In genomic region chr7:146146866-146147265, GRCh38 we compare ENCODE assay signal across 14 cellular contexts. TPM values are rescaled to one million over a fixed set of nuclear protein-coding genes. Genes with fewer than 3 reads are reported as not detected.
DNase-seq lines count a peak whose midpoint lies in the region; ATAC-seq and TF ChIP-seq lines count a peak whose summit lies in the region.
"Had no signal": no experiment of that assay in that cellular context is flagged by ENCODE, and none has a peak within 500 bp of the region (broad histone marks: within the 10 kb centered on the region; RNA-seq: fewer than 3 reads in every experiment).

No MANE protein-coding gene starts in this region.

- H3K27ac Mint-ChIP-seq in WTC11 = peak overlapping the region; percentile 82; the same call in 1 of the 2 replicates
- H3K27ac Mint-ChIP-seq in nephron = peak overlapping the region; percentile 9 to 63 (median 25)
- H3K27ac Mint-ChIP-seq: activated CD4-positive, alpha-beta T cell treated with anti-CD3 and anti-CD28 coated beads, Interleukin-2, amount 10 ng/mL, durations not matched to agents 24 days and 14 days had no signal

- H3K4me1 Mint-ChIP-seq in WTC11 = peaks cover 56% of the 10 kb centered on the region
- peaks cover 6% of the 10 kb centered on the region for H3K4me1 Mint-ChIP-seq in nephron
- H3K4me1 Mint-ChIP-seq: activated CD4-positive, alpha-beta T cell treated with anti-CD3 and anti-CD28 coated beads, Interleukin-2, amount 10 ng/mL, durations not matched to agents 24 days and 14 days had no signal

- DNase-seq in NCI-H1092 treated with DMSO at 0.1 percent for 48 hours (lab: John Stamatoyannopoulos, UW) (peak; percentile 74), NCI-H1092 (lab: John Stamatoyannopoulos, UW) (no peak), NCI-H1417 (lab: John Stamatoyannopoulos, UW) (peak in 2 of 3 experiments; percentile 34 to 84), WTC11 (ENCODE audit: low spot score) (no peak), activated gamma-delta T cell (lab: John Stamatoyannopoulos, UW) (no peak)
- no peak for DNase-seq in activated effector memory CD4-positive, alpha-beta T cell treated with anti-CD3 and anti-CD28 coated beads, Interleukin-2, amount 50 U/mL, for 16 hours
- DNase-seq: activated CD4-positive, alpha-beta T cell treated with anti-CD3 and anti-CD28 coated beads, Interleukin-2, amount 10 ng/mL, durations not matched to agents 24 days and 14 days; caudate nucleus; stimulated activated CD4-positive, alpha-beta T cell treated with anti-CD3 and anti-CD28 coated beads, Interleukin-15, amount 100 ng/mL, for 24 hours; T-helper 1 cell had no signal

- TF ChIP-seq CTCF in WTC11 (IDR thresholded peaks at IDR 0.05) (no peak), nephron (IDR thresholded peaks at IDR 0.05; ENCODE audit: unreplicated experiment in 3 of 3) (no peak)

- POLR2A ChIA-PET in WTC11 (lab: Charles Lee) = no interaction called here

- H3K36me3 Mint-ChIP-seq in WTC11 = no peaks in the 10 kb centered on the region
- no peaks in the 10 kb centered on the region for H3K36me3 Mint-ChIP-seq in nephron (ENCODE audit: low read depth)

- ATAC-seq in WTC11 (no peak), HG02759 (IDR thresholded peaks at IDR 0.05; ENCODE audit: unreplicated experiment) (no peak)
- ATAC-seq: GM12878 had no signal

- H3K9me3 Mint-ChIP-seq in WTC11 (peaks cover 5% of the 10 kb centered on the region; the same call in 1 of the 2 replicates), nephron (no peaks in the 10 kb centered on the region)

- H3K4me3 Mint-ChIP-seq in WTC11 (0 out of 2 replicates have a peak overlapping the region, but pooled peaks have one; percentile 28), nephron (peak overlapping the region in 2 of 3 experiments; percentile 26 to 38)
- H3K4me3 Mint-ChIP-seq: activated CD4-positive, alpha-beta T cell treated with anti-CD3 and anti-CD28 coated beads, Interleukin-2, amount 10 ng/mL, durations not matched to agents 24 days and 14 days had no signal

- H3K27me3 Mint-ChIP-seq in WTC11 (ENCODE audit: low read depth) = no peaks in the 10 kb centered on the region
- H3K27me3 Mint-ChIP-seq in nephron (ENCODE audit: low read depth) = no peaks in the 10 kb centered on the region
- H3K27me3 Mint-ChIP-seq: activated CD4-positive, alpha-beta T cell treated with anti-CD3 and anti-CD28 coated beads, Interleukin-2, amount 10 ng/mL, durations not matched to agents 24 days and 14 days had no signal

- CTCF ChIA-PET in WTC11 (lab: Charles Lee) = no interaction called here

TF ChIP-seq in WTC11, 78 proteins besides CTCF, POLR2A, EP300 and RAD21 (continues in another document):
- TF ChIP-seq ZNF219 (CRISPR knock-in tag; IDR thresholded peaks at IDR 0.05; ENCODE audit: borderline replicate concordance) = no peak
- no peak for TF ChIP-seq MYBL2 (CRISPR knock-in tag; IDR thresholded peaks at IDR 0.05)
- TF ChIP-seq TEAD4 (CRISPR knock-in tag; IDR thresholded peaks at IDR 0.05) = no peak
- no peak for TF ChIP-seq SMAD4 (CRISPR knock-in tag; IDR thresholded peaks at IDR 0.05)
- no peak for TF ChIP-seq TCF7 (CRISPR knock-in tag; IDR thresholded peaks at IDR 0.05; ENCODE audit: low read depth)
- no peak for TF ChIP-seq FOXJ3 (CRISPR knock-in tag; IDR thresholded peaks at IDR 0.05; ENCODE audit: borderline replicate concordance)
- no peak for TF ChIP-seq CDX4 (CRISPR knock-in tag; IDR thresholded peaks at IDR 0.05; ENCODE audit: borderline replicate concordance)
- TF ChIP-seq STAT6 (CRISPR knock-in tag; conservative IDR thresholded peaks at IDR 0.05; ENCODE audit: low read depth) = no peak
- TF ChIP-seq ARID4B (CRISPR knock-in tag; IDR thresholded peaks at IDR 0.05; ENCODE audit: borderline replicate concordance) = no peak
- no peak for TF ChIP-seq ZBTB21 (CRISPR knock-in tag; IDR thresholded peaks at IDR 0.05; ENCODE audit: borderline replicate concordance)
- no peak for TF ChIP-seq ZNF138 (CRISPR knock-in tag; conservative IDR thresholded peaks at IDR 0.05)
- TF ChIP-seq ZNF512 (CRISPR knock-in tag; IDR thresholded peaks at IDR 0.05; ENCODE audit: borderline replicate concordance) = no peak
- TF ChIP-seq ESRRA (CRISPR knock-in tag; IDR thresholded peaks at IDR 0.05; ENCODE audit: borderline replicate concordance) = no peak
- no peak for TF ChIP-seq E2F4 (CRISPR knock-in tag; IDR thresholded peaks at IDR 0.05; ENCODE audit: borderline replicate concordance, low read depth)
- no peak for TF ChIP-seq NR2C2 (CRISPR knock-in tag; IDR thresholded peaks at IDR 0.05)
- TF ChIP-seq NFE2L1 (CRISPR knock-in tag; IDR thresholded peaks at IDR 0.05) = no peak
- no peak for TF ChIP-seq ZNF671 (CRISPR knock-in tag; IDR thresholded peaks at IDR 0.05)

RNA-seq across cellular contexts. Expression of gene CNTNAP2, which starts 30.3 kb away (rescaled TPM):
- 54.2 to 63.8 TPM (median 55.1 TPM) in 3 replicates for total RNA-seq in WTC11 (2021)
- total RNA-seq: activated CD4-positive, alpha-beta T cell treated with anti-CD3 and anti-CD28 coated beads, Interleukin-2, amount 10 ng/mL, durations not matched to agents 24 days and 14 days; endothelial cell of umbilical vein had no signal

Comparison
In these comparisons a context has a peak if more than half of its experiments do, and no peak if none do; other contexts are left out.
1. DNase-seq: peak in NCI-H1092 treated with DMSO at 0.1 percent for 48 hours (single experiment) and NCI-H1417 (2 of 3); none in NCI-H1092 (single experiment), WTC11 (single experiment), activated gamma-delta T cell (single experiment) and activated effector memory CD4-positive, alpha-beta T cell treated with anti-CD3 and anti-CD28 coated beads, Interleukin-2, amount 50 U/mL, for 16 hours (single experiment).